In the genomic region with DNA sequence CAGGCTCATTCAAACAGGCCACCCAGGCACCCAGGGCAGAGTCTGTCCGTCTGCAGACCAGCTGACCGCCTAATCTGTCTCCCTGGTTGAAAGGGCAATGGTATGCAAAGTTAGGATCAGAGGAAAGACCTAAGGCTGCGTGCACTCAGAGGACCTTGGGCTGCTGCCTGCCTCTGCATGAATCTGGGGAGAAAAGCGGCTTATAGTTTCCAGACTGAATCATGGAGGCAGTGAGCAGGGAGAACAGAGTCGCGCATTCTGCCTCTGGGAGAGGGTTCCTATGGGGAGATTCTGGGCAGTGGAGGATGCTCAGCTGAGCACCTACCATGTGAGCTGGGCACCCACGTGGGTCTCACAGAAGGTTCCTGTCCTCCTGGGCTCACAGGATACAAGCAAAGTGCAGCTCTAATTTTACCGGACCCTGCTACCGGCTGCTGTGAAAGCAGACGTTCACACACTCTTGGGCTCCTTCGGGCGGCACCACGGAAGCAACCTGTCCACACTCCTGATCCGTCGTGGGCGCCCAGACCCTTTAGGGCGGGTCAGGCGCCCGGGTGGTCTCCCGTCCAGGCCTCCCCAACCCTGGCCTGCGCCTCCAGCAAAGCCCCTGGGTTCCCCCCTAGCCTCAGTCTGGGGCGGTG, we compare ENCODE assay signal across 8 cellular contexts. TPM values are rescaled to one million over a fixed set of nuclear protein-coding genes. Genes with fewer than 3 reads are reported as not detected.
DNase-seq lines count a peak whose midpoint lies in the region; ATAC-seq and TF ChIP-seq lines count a peak whose summit lies in the region.

No MANE protein-coding gene starts in this region.

- peak overlapping the region; percentile 74 for H3K27ac Mint-ChIP-seq in activated CD4-positive, alpha-beta T cell treated with anti-CD3 and anti-CD28 coated beads, Interleukin-2, amount 10 ng/mL, durations not matched to agents 24 days and 14 days

- no peak overlapping the region; the same call in 1 of the 2 replicates for H2AFZ ChIP-seq in OCI-LY3 (ENCODE audit: low read depth, low read length)

- H3K36me3 Mint-ChIP-seq in activated CD4-positive, alpha-beta T cell treated with anti-CD3 and anti-CD28 coated beads, Interleukin-2, amount 10 ng/mL, durations not matched to agents 24 days and 14 days (ENCODE audit: low read depth): peaks cover 2% of the 10 kb centered on the region

- H3K4me2 ChIP-seq in OCI-LY3 (ENCODE audit: low read length): peak overlapping the region; percentile 97

- H3K27me3 Mint-ChIP-seq in activated CD4-positive, alpha-beta T cell treated with anti-CD3 and anti-CD28 coated beads, Interleukin-2, amount 10 ng/mL, durations not matched to agents 24 days and 14 days: peaks cover 4% of the 10 kb centered on the region

- H4K20me1 ChIP-seq in OCI-LY3 (ENCODE audit: insufficient read depth, low read length): peaks cover 22% of the 10 kb centered on the region

- H3K4me3 Mint-ChIP-seq in activated CD4-positive, alpha-beta T cell treated with anti-CD3 and anti-CD28 coated beads, Interleukin-2, amount 10 ng/mL, durations not matched to agents 24 days and 14 days: peak overlapping the region; percentile 84

- H3K36me3 ChIP-seq in OCI-LY3 (replicated peaks; ENCODE audit: low read depth, low read length): peaks cover 21% of the 10 kb centered on the region
- H3K36me3 ChIP-seq in body of pancreas (replicated peaks in 1 of 2; ENCODE audit: insufficient read depth in 1 of 2, low read depth in 2 of 2): no peaks in the 10 kb centered on the region
- no peaks in the 10 kb centered on the region for H3K36me3 ChIP-seq in spleen

- H3K4me1 Mint-ChIP-seq in activated CD4-positive, alpha-beta T cell treated with anti-CD3 and anti-CD28 coated beads, Interleukin-2, amount 10 ng/mL, durations not matched to agents 24 days and 14 days: peaks cover 18% of the 10 kb centered on the region

- H3K27ac ChIP-seq in OCI-LY3 (ENCODE audit: low read length) (peak overlapping the region; percentile 54), body of pancreas (peak overlapping the region in 2 of 4 donors; percentile 19), spleen (peak overlapping the region in 5 of 8 donors; percentile 47 to 82 (median 75))

- WGBS in body of pancreas, 2 donors: 14 to 24% methylated on average over 8 to 22 of the region's 22 CpGs
- 16 to 43% (median 20%) methylated on average over 7 to 22 of the region's 22 CpGs for whole genome bisulfite sequencing in spleen, 5 donors

- peak overlapping the region; percentile 89 for H3K9ac ChIP-seq in OCI-LY3 (ENCODE audit: low read length)

- H3K4me1 ChIP-seq in OCI-LY3 (ENCODE audit: low read length) (peaks cover 21% of the 10 kb centered on the region), body of pancreas (peaks cover 19% of the 10 kb centered on the region), spleen (peaks cover 7 to 46% (median 28%) of the 10 kb centered on the region in 6 donors)

- intact Hi-C loops in activated CD4-positive, alpha-beta T cell treated with anti-CD3 and anti-CD28 coated beads, Interleukin-2, amount 10 ng/mL, durations not matched to agents 24 days and 14 days (cut with micrococcal nuclease): loop anchor here (5.0 to 10.0 kb wide), 3 partner anchors 34 to 296 kb away; a partner anchor contains a TSS
- intact Hi-C loops in body of pancreas (cut with DNase I): no loop called here
- intact Hi-C loops in spleen (cut with DNase I; ENCODE audit: low total_unique reads): no loop called here

- peak overlapping the region; percentile 95 for H3K4me3 ChIP-seq in OCI-LY3 (ENCODE audit: low read length)
- peak overlapping the region; percentile 44 to 46 for H3K4me3 ChIP-seq in body of pancreas
- H3K4me3 ChIP-seq in spleen: peak overlapping the region; percentile 65 to 97 (median 84)

- TF ChIP-seq CTCF in OCI-LY3 (IDR thresholded peaks at IDR 0.05; ENCODE audit: low read depth, low read length) (no peak), body of pancreas (IDR thresholded peaks at IDR 0.05) (no peak), spleen (IDR thresholded peaks at IDR 0.05 in 8 of 11, conservative IDR thresholded peaks at IDR 0.05 in 3 of 11) (no peak)

- no peaks in the 10 kb centered on the region for H3K9me3 Mint-ChIP-seq in activated CD4-positive, alpha-beta T cell treated with anti-CD3 and anti-CD28 coated beads, Interleukin-2, amount 10 ng/mL, durations not matched to agents 24 days and 14 days

- H3K9me3 ChIP-seq in OCI-LY3 (ENCODE audit: insufficient read depth, low read length) (no peaks in the 10 kb centered on the region), body of pancreas (no peaks in the 10 kb centered on the region), spleen (no peaks in the 10 kb centered on the region)

- TF ChIP-seq POLR2A in body of pancreas (IDR thresholded peaks at IDR 0.05) (no peak), spleen (IDR thresholded peaks at IDR 0.05) (no peak)

- ATAC-seq in HG02763 (IDR thresholded peaks at IDR 0.05; ENCODE audit: unreplicated experiment) (peak; percentile 27), body of pancreas (peak; percentile 15)

- H3K79me2 ChIP-seq in OCI-LY3 (ENCODE audit: low read length): peaks cover 54% of the 10 kb centered on the region

- peak; percentile 69 for DNase-seq in activated CD4-positive, alpha-beta T cell treated with anti-CD3 and anti-CD28 coated beads, Interleukin-2, amount 10 ng/mL, durations not matched to agents 24 days and 14 days
- DNase-seq in activated CD4-positive, alpha-beta T cell treated with anti-CD3 and anti-CD28 coated beads, Interleukin-2, amount 50 U/mL, for 1 hour: no peak
- DNase-seq in body of pancreas: peak in 3 of 4 donors; percentile 27 to 47 (median 30)
- DNase-seq in iris pigment epithelial cell (ENCODE audit: low read depth): peak; percentile 50
- DNase-seq in spleen: peak; percentile 84
- DNase-seq in cortex of kidney (lab: John Stamatoyannopoulos, UW): no peak

- no peaks in the 10 kb centered on the region for H3K27me3 ChIP-seq in OCI-LY3 (ENCODE audit: low read depth, low read length)
- no peaks in the 10 kb centered on the region for H3K27me3 ChIP-seq in body of pancreas
- H3K27me3 ChIP-seq in spleen (replicated peaks in 1 of 7): peaks cover 0 to 6% (median 0%) of the 10 kb centered on the region in 7 donors

RNA-seq across cellular contexts. Expression of a gene that starts 0.8 kb away (rescaled TPM):
- 23.8 and 25.6 TPM in 2 replicates for total RNA-seq in activated CD4-positive, alpha-beta T cell treated with anti-CD3 and anti-CD28 coated beads, Interleukin-2, amount 10 ng/mL, durations not matched to agents 24 days and 14 days
- total RNA-seq in body of pancreas: 10 to 100 TPM; 16.5 to 18.9 TPM
- 10 to 100 TPM; 22.0 to 59.3 (median 32.6) TPM for total RNA-seq in spleen
- 10 to 100 TPM; 11.9 to 19.5 (median 19.2) TPM for polyA plus RNA-seq in spleen

RNA-seq across cellular contexts. Expression of a gene that starts 51.6 kb away (rescaled TPM):
- total RNA-seq in activated CD4-positive, alpha-beta T cell treated with anti-CD3 and anti-CD28 coated beads, Interleukin-2, amount 10 ng/mL, durations not matched to agents 24 days and 14 days: 778 and 788 TPM in 2 replicates
- total RNA-seq in body of pancreas: 100 to 1,000 TPM; 637 to 675 TPM
- 1,000 to 10,000 TPM in 1 of 7 donors, 100 to 1,000 TPM in 6; 770 to 1,107 (median 909) TPM for total RNA-seq in spleen
- 100 to 1,000 TPM; 623 to 743 (median 691) TPM for polyA plus RNA-seq in spleen

Comparison
In these comparisons a context has a peak if more than half of its experiments do, and no peak if none do; other contexts are left out.
1. DNase-seq: peak in activated CD4-positive, alpha-beta T cell treated with anti-CD3 and anti-CD28 coated beads, Interleukin-2, amount 10 ng/mL, durations not matched to agents 24 days and 14 days (single experiment), body of pancreas (3 of 4), iris pigment epithelial cell (single experiment) and spleen (single experiment); none in activated CD4-positive, alpha-beta T cell treated with anti-CD3 and anti-CD28 coated beads, Interleukin-2, amount 50 U/mL, for 1 hour (single experiment) and cortex of kidney (single experiment).
2. H3K4me3 ChIP-seq: peak in every context shown above with its lines; median percentile 95 in OCI-LY3; 84 in spleen; 45 in body of pancreas.